In genomic region chr22:44185237-44186120, GRCh38 we compare ENCODE assay signal across 1 cellular context.
TF ChIP-seq lines count a peak whose summit lies in the region.

No MANE protein-coding gene starts in this region.

TF ChIP-seq in WTC11, 78 proteins besides CTCF, POLR2A, EP300 and RAD21 (continued from another document):
- no peak for TF ChIP-seq ATF6 (CRISPR knock-in tag; IDR thresholded peaks at IDR 0.05)
- no peak for TF ChIP-seq MAX (CRISPR knock-in tag; IDR thresholded peaks at IDR 0.05)
- no peak for TF ChIP-seq ZNF232 (CRISPR knock-in tag; IDR thresholded peaks at IDR 0.05)
- no peak for TF ChIP-seq ZNF263 (CRISPR knock-in tag; IDR thresholded peaks at IDR 0.05; ENCODE audit: low read depth)
- no peak for TF ChIP-seq NFE2L1 (CRISPR knock-in tag; IDR thresholded peaks at IDR 0.05)
- TF ChIP-seq ZNF138 (CRISPR knock-in tag; conservative IDR thresholded peaks at IDR 0.05) = no peak
- TF ChIP-seq CREB1 (CRISPR knock-in tag; IDR thresholded peaks at IDR 0.05) = no peak
- TF ChIP-seq E2F5 (CRISPR knock-in tag; IDR thresholded peaks at IDR 0.05) = no peak
- no peak for TF ChIP-seq GABPB1 (CRISPR knock-in tag; IDR thresholded peaks at IDR 0.05)
